In genomic region chr12:93380480-93381121, GRCh38 we compare ENCODE assay signal across 1 cellular context.
TF ChIP-seq lines count a peak whose summit lies in the region.

No MANE protein-coding gene starts in this region.

TF ChIP-seq in GM23338, 12 proteins besides CTCF, POLR2A, EP300 and RAD21 (continued from another document):
- TF ChIP-seq ETS1 (IDR thresholded peaks at IDR 0.05): no peak
TF ChIP-seq in GM23338: peak in this region for 0.
